In the genomic region with DNA sequence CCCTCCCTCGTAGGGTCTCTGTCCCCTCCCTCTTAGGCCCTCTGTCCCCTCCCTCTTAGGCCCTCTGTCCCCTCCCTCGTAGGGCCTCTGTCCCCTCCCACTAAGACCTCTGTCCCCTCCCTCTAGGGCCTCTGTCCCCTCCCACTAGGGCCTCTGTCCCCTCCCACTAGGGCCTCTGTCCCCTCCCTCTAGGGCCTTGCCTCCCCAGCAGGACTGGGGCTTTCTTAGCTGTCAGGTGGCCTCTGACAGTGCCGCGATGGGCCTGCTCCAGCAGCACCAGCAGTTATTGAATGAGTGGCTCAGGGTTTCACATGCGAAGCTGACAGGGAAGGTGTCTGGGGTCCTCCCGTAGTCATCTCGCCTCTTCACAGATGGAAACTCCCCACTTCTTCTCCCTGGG, we compare ENCODE assay signal across 11 cellular contexts. TPM values are rescaled to one million over a fixed set of nuclear protein-coding genes. Genes with fewer than 3 reads are reported as not detected.
DNase-seq lines count a peak whose midpoint lies in the region; ATAC-seq, FAIRE-seq and TF ChIP-seq lines count a peak whose summit lies in the region.
"Not testable (repeated sequence)": the region's sequence is repeated elsewhere in the genome, so short reads cannot be mapped to it uniquely, and the experiment has no call there.
"Had no signal": no experiment of that assay in that cellular context is flagged by ENCODE, and none has a peak within 500 bp of the region (broad histone marks: within the 10 kb centered on the region; RNA-seq: fewer than 3 reads in every experiment).

No MANE protein-coding gene starts in this region.

- not testable (repeated sequence) for H3K4me2 ChIP-seq in K562 (ENCODE audit: insufficient read depth, low read length)

- H3K79me2 ChIP-seq in K562 (ENCODE audit: control insufficient read depth, insufficient read depth, low read length): not testable (repeated sequence)

- H3K27me3 ChIP-seq in K562 (ENCODE audit: control insufficient read depth in 2 of 2, insufficient read depth in 2 of 2, low read length in 2 of 2): peaks cover 10 to 18% of the 10 kb centered on the region in 2 experiments; a peak in 4 of 5 replicates

- not testable (repeated sequence) for H3K4me3 ChIP-seq in K562

- H2AFZ ChIP-seq in K562 (ENCODE audit: low read depth, low read length): not testable (repeated sequence)

- peak; percentile 87 for FAIRE-seq in K562 (lab: Jason Lieb, UNC)

- not testable (repeated sequence) for BruUV-seq in K562 (replicated peaks; lab: Mats Ljungman, UMichigan)

- not testable (repeated sequence) for H3K9me1 ChIP-seq in K562 (ENCODE audit: control insufficient read depth, insufficient read depth, low read length)

- not testable (repeated sequence) for TF ChIP-seq EP300 in K562 (IDR thresholded peaks at IDR 0.05; ENCODE audit: low read length)

- not testable (repeated sequence) for H3K4me1 ChIP-seq in K562 (replicated peaks in 1 of 2; ENCODE audit: control insufficient read depth in 2 of 2, insufficient read depth in 2 of 2, low read length in 2 of 2)

- peak; percentile 56 to 67 for DNase-seq in activated T-cell treated with anti-CD3 and anti-CD28 coated beads, Interleukin-2, amount 50 U/mL, for 48 hours
- DNase-seq in K562 (ENCODE audit: extremely low read depth in 1 of 4, low spot score in 3 of 4): peak; percentile 28 to 48 (median 32)
- peak; percentile 22 for DNase-seq in stimulated activated CD4-positive, alpha-beta T cell treated with anti-CD3 and anti-CD28 coated beads, Interleukin-4, amount 100 ng/mL, for 1 hour

- not testable (repeated sequence) for H4K20me1 ChIP-seq in K562 (replicated peaks; ENCODE audit: control insufficient read depth, insufficient read depth, low read length)

- not testable (repeated sequence) for TF ChIP-seq POLR2A in K562 (conservative IDR thresholded peaks at IDR 0.05)

- TF ChIP-seq CTCF in K562 (IDR thresholded peaks at IDR 0.05 in 2 of 3, conservative IDR thresholded peaks at IDR 0.05 in 1 of 3; ENCODE audit: insufficient read depth in 2 of 3, low read depth in 1 of 3, low read length in 3 of 3): not testable (repeated sequence)

- intact Hi-C loops in K562 (cut with micrococcal nuclease): not testable (repeated sequence)

- ATAC-seq in GM19025 (IDR thresholded peaks at IDR 0.05; ENCODE audit: low read depth, unreplicated experiment) (peak; percentile 72), HG02588 (IDR thresholded peaks at IDR 0.05; ENCODE audit: unreplicated experiment) (peak; percentile 59), HG03439 (IDR thresholded peaks at IDR 0.05; ENCODE audit: unreplicated experiment) (peak; percentile 63), K562 (peak; percentile 80)
- ATAC-seq in activated CD4-positive, CD25-positive, alpha-beta regulatory T cell treated with anti-CD3 and anti-CD28 coated beads, Interleukin-2, amount 50 U/mL, for 24 hours: peak; percentile 30 to 49

- CTCF ChIA-PET in K562 (lab: Yijun Ruan, JAX; ENCODE audit: low intra/inter-chr PET ratio): not testable (repeated sequence)

- not testable (repeated sequence) for H3K27ac ChIP-seq in K562 (ENCODE audit: extremely low read depth, low read depth, low read length)

- not testable (repeated sequence) for TF ChIP-seq RAD21 in K562 (CRISPR knock-in tag; conservative IDR thresholded peaks at IDR 0.05 in 1 of 2, IDR thresholded peaks at IDR 0.05 in 1 of 2)

- not testable (repeated sequence) for H3K9ac ChIP-seq in K562 (ENCODE audit: insufficient read depth in 1 of 2, low read depth in 2 of 2, low read length in 2 of 2)

- not testable (repeated sequence) for H3K36me3 ChIP-seq in K562 (ENCODE audit: control insufficient read depth, insufficient read depth, low read length)

- 13% methylated on average over 2 of the region's 7 CpGs for WGBS in K562 (ENCODE audit: insufficient coverage, low coverage, missing lambda C conversion rate)

- POLR2A ChIA-PET in K562 (lab: Yijun Ruan, JAX): not testable (repeated sequence)

- in situ Hi-C loops in K562 (cut with MboI): not testable (repeated sequence)

- H3K9me3 ChIP-seq in K562 (replicated peaks; ENCODE audit: control insufficient read depth, insufficient read depth, low read depth, low read length): not testable (repeated sequence)

RNA-seq across cellular contexts. Expression of a gene that starts 48.1 kb away (rescaled TPM):
- not detected in 2 replicates for total RNA-seq in K562 (2011; cell fraction: chromatin; rRNA removed; ENCODE audit: low replicate concordance)
- total RNA-seq in K562 (2011; cell fraction: nucleolus; rRNA removed): not detected in 2 replicates
- total RNA-seq in K562 (2011; cell fraction: nucleoplasm; rRNA removed): not detected in 2 replicates
- total RNA-seq in K562 (2014; rRNA removed): not detected in 2 replicates
- total RNA-seq in K562 (2014; rRNA removed; fragmentation: Illumina TruSeq; extraction: Trizol): not detected in 2 replicates
- total RNA-seq in K562 (2015; rRNA removed; fragmentation: Illumina TruSeq; extraction: Trizol): not detected in 2 replicates
- total RNA-seq in K562 (2021): not detected in 2 replicates
- polyA plus RNA-seq in K562 (2011; rRNA removed): not detected in 2 replicates
- polyA plus RNA-seq in K562 (2011; cell fraction: cytosol; rRNA removed): not detected in 2 replicates
- not detected in 2 replicates for polyA plus RNA-seq in K562 (2011; cell fraction: nucleus; rRNA removed)
- polyA plus RNA-seq in K562 (2012): not detected in 2 replicates
- not detected in 2 replicates for polyA plus RNA-seq in K562 (2014; fragmentation: Illumina TruSeq; extraction: Trizol)
- not detected for polyA plus RNA-seq in K562 (2014; fragmentation: Nextera tagmentation; extraction: Ambion mirVana)
- not detected in 2 replicates for polyA plus RNA-seq in K562 (2014; rRNA removed)
- polyA minus RNA-seq in K562 (2011; rRNA and poly(A)+ RNA removed): not detected in 2 replicates
- not detected in 2 replicates for polyA minus RNA-seq in K562 (2011; cell fraction: cytosol; rRNA and poly(A)+ RNA removed)
- not detected in 2 replicates for polyA minus RNA-seq in K562 (2011; cell fraction: nucleus; rRNA and poly(A)+ RNA removed)
- total RNA-seq: Daoy, H4, PC-9, SJCRH30 had no signal
